Comparison of ENCODE assay signal across 13 cellular contexts in the genomic region with DNA sequence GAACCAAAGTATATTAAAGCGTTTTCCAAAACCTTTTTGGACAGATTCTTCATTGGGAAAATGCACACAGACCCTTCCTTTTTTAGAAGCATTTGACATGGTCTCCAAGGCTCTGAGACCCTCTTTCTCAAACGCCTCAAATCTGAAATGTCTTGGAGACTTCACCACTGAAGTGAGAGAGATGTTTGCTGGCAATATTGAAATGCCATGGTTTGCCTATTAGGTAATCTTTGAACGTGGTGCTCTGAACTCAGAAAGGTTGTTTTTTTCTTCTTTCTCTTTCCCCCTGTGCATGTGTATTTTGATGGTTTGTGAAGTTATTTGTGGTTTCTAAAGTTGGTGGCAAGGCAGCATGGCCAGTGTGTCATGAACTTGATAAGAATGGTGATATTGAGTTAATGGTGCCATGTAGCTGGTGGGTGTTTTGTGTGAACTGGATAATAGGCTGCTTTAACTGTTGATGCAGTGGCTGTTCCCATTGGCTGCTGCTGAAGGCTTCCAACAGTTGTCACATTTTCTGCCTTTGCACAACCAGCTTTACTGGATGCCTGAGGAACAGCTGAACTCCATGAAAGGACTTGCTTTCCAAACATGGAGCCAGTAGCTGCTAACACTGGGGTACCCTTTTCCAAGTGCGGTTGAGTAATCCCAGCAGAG. TPM values are rescaled to one million over a fixed set of nuclear protein-coding genes. Genes with fewer than 3 reads are reported as not detected.
DNase-seq lines count a peak whose midpoint lies in the region; ATAC-seq, FAIRE-seq and TF ChIP-seq lines count a peak whose summit lies in the region.
"Had no signal": no experiment of that assay in that cellular context is flagged by ENCODE, and none has a peak within 500 bp of the region (broad histone marks: within the 10 kb centered on the region; RNA-seq: fewer than 3 reads in every experiment).

No MANE protein-coding gene starts in this region.

- peak; percentile 3; the same call in 1 of the 3 replicates for ATAC-seq in SK-N-SH treated with all-trans-retinoic acid at 6 μM for 48 hours
- peak; percentile 79 for ATAC-seq in gastroesophageal sphincter
- no peak for ATAC-seq in HG02852 (IDR thresholded peaks at IDR 0.05; ENCODE audit: unreplicated experiment)
- no peak for ATAC-seq in pancreas

- TF ChIP-seq EP300 in gastroesophageal sphincter (IDR thresholded peaks at IDR 0.05) (no peak), ovary (IDR thresholded peaks at IDR 0.05) (no peak)

- CTCF ChIA-PET in Calu3 (lab: Charles Lee): no interaction called here

- no peak for FAIRE-seq in pancreas (lab: Jason Lieb, UNC)

- H3K27me3 Mint-ChIP-seq in Calu3 (ENCODE audit: unreplicated experiment): peaks cover 51% of the 10 kb centered on the region

- TF ChIP-seq CTCF in gastroesophageal sphincter (IDR thresholded peaks at IDR 0.05) (no peak), ovary (IDR thresholded peaks at IDR 0.05) (no peak), Calu3 (IDR thresholded peaks at IDR 0.05; ENCODE audit: unreplicated experiment) (no peak), GM20000 (IDR thresholded peaks at IDR 0.05; ENCODE audit: extremely low read depth, missing control alignments) (no peak), pancreas (IDR thresholded peaks at IDR 0.05) (no peak)

- H3K27ac ChIP-seq in gastroesophageal sphincter: peak overlapping the region in 1 of 4 donors; percentile 8
- H3K27ac ChIP-seq in ovary: no peak overlapping the region
- H3K27ac ChIP-seq in pancreas: no peak overlapping the region

- no peaks in the 10 kb centered on the region for H3K9me3 ChIP-seq in gastroesophageal sphincter
- no peaks in the 10 kb centered on the region for H3K9me3 ChIP-seq in ovary
- H3K9me3 ChIP-seq in pancreas: no peaks in the 10 kb centered on the region

- H3K36me3 Mint-ChIP-seq in Calu3 (ENCODE audit: insufficient read depth, unreplicated experiment): no peaks in the 10 kb centered on the region
- H3K36me3 Mint-ChIP-seq: CD4-positive, CD25-positive, alpha-beta regulatory T cell had no signal

- intact Hi-C loops in ovary (cut with DNase I) (no loop called here), Calu3 (cut with micrococcal nuclease; ENCODE audit: unreplicated experiment) (no loop called here), pancreas (cut with DNase I) (no loop called here)

- no peaks in the 10 kb centered on the region for H3K4me1 Mint-ChIP-seq in Calu3 (ENCODE audit: low read depth, unreplicated experiment)

- 35% methylated on average over 4 of the region's 4 CpGs for WGBS in gastroesophageal sphincter (ENCODE audit: low coverage in 1 of 2), 2 donors
- 23 to 28% (median 28%) methylated on average over 4 of the region's 4 CpGs for WGBS in ovary, 3 donors
- WGBS in pancreas, 2 donors: 49 to 55% methylated on average over 4 of the region's 4 CpGs

- H3K27ac Mint-ChIP-seq in Calu3 (ENCODE audit: unreplicated experiment): no peak overlapping the region
- H3K27ac Mint-ChIP-seq: activated T-helper 1 cell treated with anti-CD3 and anti-CD28 coated beads, Interleukin-12 subunit alpha, Interleukin-12 subunit beta, Interleukin-2, Interleukin-4 antibody, amounts not matched to agents 30 ng/mL and 10 ng/mL and 1 ng/mL, durations not matched to agents 14 hours and 24 hours and 36 hours; CD4-positive, CD25-positive, alpha-beta regulatory T cell had no signal

- TF ChIP-seq POLR2A in gastroesophageal sphincter (IDR thresholded peaks at IDR 0.05): no peak
- no peak for TF ChIP-seq POLR2A in ovary (IDR thresholded peaks at IDR 0.05)

- H3K4me1 ChIP-seq in gastroesophageal sphincter (peaks cover 0 to 24% (median 0%) of the 10 kb centered on the region in 3 donors), ovary (ENCODE audit: insufficient read depth) (peaks cover 2% of the 10 kb centered on the region), pancreas (no peaks in the 10 kb centered on the region)

- no peak overlapping the region for H3K4me3 Mint-ChIP-seq in Calu3 (ENCODE audit: low read depth, unreplicated experiment)
- H3K4me3 Mint-ChIP-seq: CD4-positive, CD25-positive, alpha-beta regulatory T cell had no signal

- peak overlapping the region in 1 of 2 donors; percentile 59 for H3K4me3 ChIP-seq in gastroesophageal sphincter
- peak overlapping the region; percentile 66 for H3K4me3 ChIP-seq in ovary
- H3K4me3 ChIP-seq in pancreas: peak overlapping the region in 1 of 4 donors; percentile 41

- no peaks in the 10 kb centered on the region for H3K9me3 Mint-ChIP-seq in Calu3 (ENCODE audit: low read depth, unreplicated experiment)
- H3K9me3 Mint-ChIP-seq: activated T-helper 1 cell treated with anti-CD3 and anti-CD28 coated beads, Interleukin-12 subunit alpha, Interleukin-12 subunit beta, Interleukin-2, Interleukin-4 antibody, amounts not matched to agents 30 ng/mL and 10 ng/mL and 1 ng/mL, durations not matched to agents 14 hours and 24 hours and 36 hours had no signal

- no TSS peak for BruUV-seq in Calu3 (replicated peaks; lab: Mats Ljungman, UMichigan)

- no peaks in the 10 kb centered on the region for H3K36me3 ChIP-seq in gastroesophageal sphincter
- H3K36me3 ChIP-seq in ovary: no peaks in the 10 kb centered on the region
- no peaks in the 10 kb centered on the region for H3K36me3 ChIP-seq in pancreas

- DNase-seq in EH (ENCODE audit: low read depth) (peak; percentile 68), ovary (no peak), Calu3 (no peak), GM20000 (ENCODE audit: low spot score) (no peak), pancreas (no peak)
- DNase-seq: CD4-positive, CD25-positive, alpha-beta regulatory T cell; dermis blood vessel endothelial cell; KG1; NCI-H226 had no signal

- H3K27me3 ChIP-seq in gastroesophageal sphincter: peaks cover 27% of the 10 kb centered on the region
- H3K27me3 ChIP-seq in ovary: no peaks in the 10 kb centered on the region
- peaks cover 0 to 3% (median 0%) of the 10 kb centered on the region in 4 donors for H3K27me3 ChIP-seq in pancreas

TF ChIP-seq in SK-N-SH treated with all-trans-retinoic acid at 6 μM for 48 hours, 23 proteins besides CTCF, POLR2A, EP300 and RAD21:
- TF ChIP-seq ZFP3 (CRISPR knock-in tag; IDR thresholded peaks at IDR 0.05) (no peak), SNAI2 (CRISPR knock-in tag; IDR thresholded peaks at IDR 0.05) (no peak), ESRRG (CRISPR knock-in tag; IDR thresholded peaks at IDR 0.05) (no peak), ZFP30 (CRISPR knock-in tag; IDR thresholded peaks at IDR 0.05) (no peak), RARB (CRISPR knock-in tag; IDR thresholded peaks at IDR 0.05) (no peak), TOX (CRISPR knock-in tag; IDR thresholded peaks at IDR 0.05; ENCODE audit: borderline replicate concordance) (no peak)
- TF ChIP-seq, protein P1, sequence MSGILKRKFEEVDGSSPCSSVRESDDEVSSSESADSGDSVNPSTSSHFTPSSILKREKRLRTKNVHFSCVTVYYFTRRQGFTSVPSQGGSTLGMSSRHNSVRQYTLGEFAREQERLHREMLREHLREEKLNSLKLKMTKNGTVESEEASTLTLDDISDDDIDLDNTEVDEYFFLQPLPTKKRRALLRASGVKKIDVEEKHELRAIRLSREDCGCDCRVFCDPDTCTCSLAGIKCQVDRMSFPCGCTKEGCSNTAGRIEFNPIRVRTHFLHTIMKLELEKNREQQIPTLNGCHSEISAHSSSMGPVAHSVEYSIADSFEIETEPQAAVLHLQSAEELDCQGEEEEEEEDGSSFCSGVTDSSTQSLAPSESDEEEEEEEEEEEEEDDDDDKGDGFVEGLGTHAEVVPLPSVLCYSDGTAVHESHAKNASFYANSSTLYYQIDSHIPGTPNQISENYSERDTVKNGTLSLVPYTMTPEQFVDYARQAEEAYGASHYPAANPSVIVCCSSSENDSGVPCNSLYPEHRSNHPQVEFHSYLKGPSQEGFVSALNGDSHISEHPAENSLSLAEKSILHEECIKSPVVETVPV (CRISPR knock-in tag; IDR thresholded peaks at IDR 0.05): no peak

RNA-seq across cellular contexts. Expression of a gene that starts 1.7 kb away (rescaled TPM):
- total RNA-seq in gastroesophageal sphincter: 1 to 10 TPM; 2.0 to 8.2 (median 3.6) TPM
- 1 to 10 TPM; 1.7 to 6.4 (median 3.5) TPM for total RNA-seq in ovary
- 1 to 10 TPM; 2.2 to 9.6 TPM for polyA plus RNA-seq in ovary
- total RNA-seq in Calu3 (2022): 2.9 TPM in 1 of 2 replicates, not detected in the other
- total RNA-seq in pancreas: 1 to 10 TPM in 3 of 6 donors, under 1 TPM in 2, not detected in 1; 0.83 to 5.5 (median 2.3) TPM
- under 1 TPM; 0.35 to 0.46 TPM for polyA plus RNA-seq in pancreas
- total RNA-seq: dermis blood vessel endothelial cell had no signal

Comparison
In these comparisons a context has a peak if more than half of its experiments do, and no peak if none do; other contexts are left out.
1. ATAC-seq: peak in SK-N-SH treated with all-trans-retinoic acid at 6 μM for 48 hours (single experiment) and gastroesophageal sphincter (single experiment); none in HG02852 (single experiment) and pancreas (0 of 4).